1 cellular context compared by ENCODE assay signal in genomic region chr7:42831953-42832522, GRCh38.
TF ChIP-seq lines count a peak whose summit lies in the region.

No MANE protein-coding gene starts in this region.

TF ChIP-seq in IMR-90, 13 proteins besides CTCF, POLR2A, EP300 and RAD21:
- TF ChIP-seq MAZ (IDR thresholded peaks at IDR 0.05; ENCODE audit: borderline replicate concordance, low read depth, low read length) (no peak), BHLHE40 (IDR thresholded peaks at IDR 0.05; ENCODE audit: low read depth, low read length) (no peak), MAFK (IDR thresholded peaks at IDR 0.05; ENCODE audit: low read depth, low read length) (no peak), NFE2L2 (IDR thresholded peaks at IDR 0.05; ENCODE audit: low read depth, low read length) (no peak), MXI1 (IDR thresholded peaks at IDR 0.05; ENCODE audit: borderline replicate concordance, low read depth, low read length) (no peak), RFX5 (IDR thresholded peaks at IDR 0.05; ENCODE audit: low read depth, low read length) (no peak), CHD1 (IDR thresholded peaks at IDR 0.05; ENCODE audit: low read depth, low read length) (no peak), CEBPB (IDR thresholded peaks at IDR 0.05; ENCODE audit: low read depth, low read length) (no peak)
